ENCODE assay signal across 12 cellular contexts in genomic region chr11:12723410-12724297, GRCh38. TPM values are rescaled to one million over a fixed set of nuclear protein-coding genes. Genes with fewer than 3 reads are reported as not detected.
DNase-seq lines count a peak whose midpoint lies in the region; ATAC-seq and TF ChIP-seq lines count a peak whose summit lies in the region.
"Had no signal": no experiment of that assay in that cellular context is flagged by ENCODE, and none has a peak within 500 bp of the region (broad histone marks: within the 10 kb centered on the region; RNA-seq: fewer than 3 reads in every experiment).

No MANE protein-coding gene starts in this region.

- H3K27me3 ChIP-seq in Caco-2 (replicated peaks; ENCODE audit: control insufficient read depth, insufficient read depth, low read length) (no peaks in the 10 kb centered on the region), mucosa of rectum (ENCODE audit: control insufficient read depth in 2 of 2, insufficient read depth in 2 of 2, low read length in 2 of 2) (no peaks in the 10 kb centered on the region), SJCRH30 (no peaks in the 10 kb centered on the region)
- H3K27me3 ChIP-seq: adrenal gland had no signal

- H3K36me3 ChIP-seq in Caco-2 (ENCODE audit: control insufficient read depth, insufficient read depth, low read length) (no peaks in the 10 kb centered on the region), mucosa of rectum (ENCODE audit: control insufficient read depth in 2 of 2, insufficient read depth in 2 of 2, low read length in 2 of 2) (no peaks in the 10 kb centered on the region), SJCRH30 (no peaks in the 10 kb centered on the region; the same call in 1 of the 2 replicates)
- H3K36me3 ChIP-seq: adrenal gland had no signal

- H3K27ac ChIP-seq in mucosa of rectum (ENCODE audit: low read depth in 2 of 2, low read length in 2 of 2) (peak overlapping the region; percentile 90 to 91), SJCRH30 (no peak overlapping the region)

- peaks cover 76% of the 10 kb centered on the region for H3K4me1 ChIP-seq in Caco-2
- H3K4me1 ChIP-seq in mucosa of rectum (ENCODE audit: control insufficient read depth in 2 of 2, insufficient read depth in 2 of 2, low read length in 2 of 2), result peaks cover 22 to 26% of the 10 kb centered on the region in 2 donors
- H3K4me1 ChIP-seq in SJCRH30, result peaks cover 8% of the 10 kb centered on the region; the same call in 1 of the 2 replicates

- H3K27ac Mint-ChIP-seq in Caco-2 (ENCODE audit: unreplicated experiment), result peak overlapping the region; percentile 96

- intact Hi-C loops in Caco-2 (cut with micrococcal nuclease; ENCODE audit: unreplicated experiment), result loop anchor here (1.0 to 5.0 kb wide), 7 partner anchors 31 to 165 kb away; partner anchors contain the start of gene TEAD1

- H3K4me1 Mint-ChIP-seq in Caco-2 (ENCODE audit: low read depth, unreplicated experiment), result peaks cover 74% of the 10 kb centered on the region

- POLR2A ChIA-PET in Caco-2 (lab: Charles Lee) (no interaction called here), HEK293T (lab: Yijun Ruan, JAX) (interaction anchor here (0.7 kb wide), 1 partner anchor 10 kb away, joined by 3 read pairs; no protein-coding TSS in a partner anchor)

- no peak for TF ChIP-seq CTCF in Caco-2 (IDR thresholded peaks at IDR 0.05; ENCODE audit: insufficient read depth in 1 of 2, low read depth in 1 of 2, low read length in 1 of 2, severe bottlenecking in 1 of 2, unreplicated experiment in 1 of 2)

- peaks cover 45% of the 10 kb centered on the region for H3K36me3 Mint-ChIP-seq in Caco-2 (ENCODE audit: insufficient read depth, unreplicated experiment)
- H3K36me3 Mint-ChIP-seq: CD8-positive, alpha-beta memory T cell had no signal

- H3K4me3 ChIP-seq in Caco-2 (ENCODE audit: low read depth, low read length) (no peak overlapping the region; the same call in 1 of the 2 replicates), mucosa of rectum (ENCODE audit: low read length in 2 of 2) (peak overlapping the region; percentile 20 to 39), SJCRH30 (no peak overlapping the region)
- H3K4me3 ChIP-seq: adrenal gland had no signal

- H3K27me3 Mint-ChIP-seq in Caco-2 (ENCODE audit: insufficient read depth, unreplicated experiment), result no peaks in the 10 kb centered on the region

- DNase-seq in Caco-2 (peak; percentile 84 to 86), NCI-H2029 (lab: John Stamatoyannopoulos, UW) (peak; percentile 60), dermis blood vessel endothelial cell (peak; percentile 30), HEK293T (ENCODE audit: extremely low spot score) (no peak), SJCRH30 (no peak)
- DNase-seq: CD8-positive, alpha-beta memory T cell; stimulated activated CD8-positive, alpha-beta memory T cell treated with anti-CD3 and anti-CD28 coated beads, Interleukin-4, amount 100 ng/mL, for 48 hours had no signal

- BruUV-seq in Caco-2 (replicated peaks; lab: Mats Ljungman, UMichigan), result TSS peak; percentile 85

- H3K4me3 Mint-ChIP-seq in Caco-2 (ENCODE audit: unreplicated experiment), result peak overlapping the region; percentile 78
- H3K4me3 Mint-ChIP-seq: CD8-positive, alpha-beta memory T cell had no signal

- H3K9me3 ChIP-seq in Caco-2 (no peaks in the 10 kb centered on the region), mucosa of rectum (ENCODE audit: control insufficient read depth in 2 of 2, low read length in 2 of 2) (no peaks in the 10 kb centered on the region), SJCRH30 (replicated peaks) (no peaks in the 10 kb centered on the region)
- H3K9me3 ChIP-seq: adrenal gland had no signal

- ATAC-seq in HG02852 (IDR thresholded peaks at IDR 0.05; ENCODE audit: unreplicated experiment) (no peak), GM21723 (IDR thresholded peaks at IDR 0.05; ENCODE audit: unreplicated experiment) (no peak)

- CTCF ChIA-PET in Caco-2 (lab: Charles Lee) (interaction anchor here (0.8 kb wide), 1 partner anchor 165 kb away, joined by 4 read pairs; no protein-coding TSS in a partner anchor), HEK293T (lab: Yijun Ruan, JAX) (no interaction called here)

- H3K9me3 Mint-ChIP-seq in Caco-2 (ENCODE audit: unreplicated experiment), result no peaks in the 10 kb centered on the region

- H3K9ac ChIP-seq in mucosa of rectum (ENCODE audit: low read depth in 1 of 2, low read length in 2 of 2), result peak overlapping the region; percentile 27 to 67

TF ChIP-seq in HEK293T, 16 proteins besides CTCF, POLR2A, EP300 and RAD21:
- TF ChIP-seq NFRKB (IDR thresholded peaks at IDR 0.05) (no peak), ZNF384 (IDR thresholded peaks at IDR 0.05) (no peak), FOXK2 (IDR thresholded peaks at IDR 0.05) (no peak), ARNT (IDR thresholded peaks at IDR 0.05) (no peak), FOXM1 (IDR thresholded peaks at IDR 0.05; ENCODE audit: borderline replicate concordance) (no peak), BHLHE40 (IDR thresholded peaks at IDR 0.05; ENCODE audit: borderline replicate concordance) (no peak), LEF1 (IDR thresholded peaks at IDR 0.05; ENCODE audit: borderline replicate concordance) (no peak), CTBP1 (IDR thresholded peaks at IDR 0.05; ENCODE audit: borderline replicate concordance) (no peak), PKNOX1 (IDR thresholded peaks at IDR 0.05) (no peak), HDGF (IDR thresholded peaks at IDR 0.05; ENCODE audit: borderline replicate concordance) (no peak), FOXA1 (IDR thresholded peaks at IDR 0.05) (no peak), TARDBP (IDR thresholded peaks at IDR 0.05) (no peak), ELF4 (IDR thresholded peaks at IDR 0.05) (no peak), SP1 (IDR thresholded peaks at IDR 0.05) (no peak), SUZ12 (IDR thresholded peaks at IDR 0.05) (no peak), L3MBTL2 (conservative IDR thresholded peaks at IDR 0.05) (no peak)

RNA-seq across cellular contexts. Expression of gene TEAD1, which starts 49.4 kb away (rescaled TPM):
- total RNA-seq in Caco-2 (2022) (134 and 144 TPM in 2 replicates), dermis blood vessel endothelial cell (27.1 and 38.4 TPM in 2 replicates)
- total RNA-seq in SJCRH30 (2014; rRNA removed; shearing (Covaris generic)), result 80.2 and 84.4 TPM in 2 replicates
- total RNA-seq: mononuclear cell had no signal

Comparison
In these comparisons a context has a peak if more than half of its experiments do, and no peak if none do; other contexts are left out.
1. DNase-seq: peak in Caco-2 (2 of 2), NCI-H2029 (single experiment) and dermis blood vessel endothelial cell (single experiment); none in HEK293T (single experiment) and SJCRH30 (0 of 2).
2. H3K4me3 ChIP-seq: peak in mucosa of rectum (2 of 2); none in Caco-2 (single experiment) and SJCRH30 (single experiment).